In genomic region chr18:62450175-62450545, GRCh38 we compare ENCODE assay signal across 1 cellular context.
TF ChIP-seq lines count a peak whose summit lies in the region.

No MANE protein-coding gene starts in this region.

TF ChIP-seq in K562, 482 proteins besides CTCF, POLR2A, EP300 and RAD21 (continued from another document):
- TF ChIP-seq ZNF518B (CRISPR knock-in tag; IDR thresholded peaks at IDR 0.05), result no peak
- TF ChIP-seq ZNF354B (CRISPR knock-in tag; IDR thresholded peaks at IDR 0.05), result peak; percentile 63; the same call in 1 of the 2 replicates
- no peak for TF ChIP-seq CBX5 (IDR thresholded peaks at IDR 0.05; ENCODE audit: borderline replicate concordance, low read depth)
- peak; percentile 71; the same call in 1 of the 2 replicates for TF ChIP-seq ZSCAN32 (CRISPR knock-in tag; IDR thresholded peaks at IDR 0.05)
- no peak for TF ChIP-seq GATA2 (CRISPR knock-in tag; IDR thresholded peaks at IDR 0.05)
- no peak for TF ChIP-seq ZNF133 (CRISPR knock-in tag; IDR thresholded peaks at IDR 0.05)
- no peak for TF ChIP-seq NR3C1 (CRISPR knock-in tag; IDR thresholded peaks at IDR 0.05)
- no peak for TF ChIP-seq PTBP1 (IDR thresholded peaks at IDR 0.05; ENCODE audit: low read depth, low read length)
- peak; percentile 66 for TF ChIP-seq ZNF586 (CRISPR knock-in tag; conservative IDR thresholded peaks at IDR 0.05)
- 0 out of 2 replicates have a peak, but pooled peaks have one; percentile 58 for TF ChIP-seq OTX1 (CRISPR knock-in tag; IDR thresholded peaks at IDR 0.05)
- peak; percentile 52; the same call in 1 of the 2 replicates for TF ChIP-seq ZNF707 (CRISPR knock-in tag; conservative IDR thresholded peaks at IDR 0.05)
- peak; percentile 85 for TF ChIP-seq ZNF41 (CRISPR knock-in tag; conservative IDR thresholded peaks at IDR 0.05)
- TF ChIP-seq ZNF445 (CRISPR knock-in tag; IDR thresholded peaks at IDR 0.05; ENCODE audit: low read depth), result 0 out of 2 replicates have a peak, but pooled peaks have one; percentile 46
- TF ChIP-seq ZNF639 (CRISPR knock-in tag; conservative IDR thresholded peaks at IDR 0.05 in 1 of 2, IDR thresholded peaks at IDR 0.05 in 1 of 2), result peak in 1 of 2 experiments; percentile 85; a peak in 1 of 4 replicates
- TF ChIP-seq ZNF584 (CRISPR knock-in tag; IDR thresholded peaks at IDR 0.05; ENCODE audit: low read depth), result peak; percentile 89
- TF ChIP-seq ZNF165 (CRISPR knock-in tag; IDR thresholded peaks at IDR 0.05; ENCODE audit: borderline replicate concordance), result 0 out of 2 replicates have a peak, but pooled peaks have one; percentile 22
- no peak for TF ChIP-seq CBFA2T2 (conservative IDR thresholded peaks at IDR 0.05)
- TF ChIP-seq ZBTB17 (CRISPR knock-in tag; IDR thresholded peaks at IDR 0.05), result peak; percentile 92
- TF ChIP-seq ZFP1 (CRISPR knock-in tag; IDR thresholded peaks at IDR 0.05), result peak; percentile 75
- TF ChIP-seq ZFPM2 (CRISPR knock-in tag; IDR thresholded peaks at IDR 0.05), result 0 out of 2 replicates have a peak, but pooled peaks have one; percentile 87
- peak; percentile 46; the same call in 1 of the 2 replicates for TF ChIP-seq ZNF212 (CRISPR knock-in tag; IDR thresholded peaks at IDR 0.05)
- peak; percentile 25 for TF ChIP-seq HDAC3 (IDR thresholded peaks at IDR 0.05; ENCODE audit: borderline replicate concordance, partially characterized antibody)
- no peak for TF ChIP-seq ZNF717 (CRISPR knock-in tag; IDR thresholded peaks at IDR 0.05)
- TF ChIP-seq ZNF398 (CRISPR knock-in tag; IDR thresholded peaks at IDR 0.05), result peak; percentile 65
- TF ChIP-seq KLF16 (IDR thresholded peaks at IDR 0.05), result no peak
- no peak for TF ChIP-seq POLR2AphosphoS5 (IDR thresholded peaks at IDR 0.05; ENCODE audit: control insufficient read depth, insufficient read depth, low read depth, low read length)
- TF ChIP-seq LARP7 (IDR thresholded peaks at IDR 0.05), result no peak
- no peak for TF ChIP-seq ATF1 (CRISPR knock-in tag; IDR thresholded peaks at IDR 0.05)
- peak; percentile 66; the same call in 1 of the 2 replicates for TF ChIP-seq ATF1 (tag; IDR thresholded peaks at IDR 0.05)
- peak; percentile 93 for TF ChIP-seq MECOM (CRISPR knock-in tag; IDR thresholded peaks at IDR 0.05)
- TF ChIP-seq ZBTB12 (CRISPR knock-in tag; IDR thresholded peaks at IDR 0.05), result peak; percentile 64; the same call in 1 of the 2 replicates
- TF ChIP-seq ZNF561 (CRISPR knock-in tag; conservative IDR thresholded peaks at IDR 0.05), result peak; percentile 87
- 0 out of 2 replicates have a peak, but pooled peaks have one; percentile 51 for TF ChIP-seq ZNF324 (CRISPR knock-in tag; IDR thresholded peaks at IDR 0.05)
- TF ChIP-seq KLF13 (tag; IDR thresholded peaks at IDR 0.05; ENCODE audit: borderline replicate concordance, low read depth), result peak; percentile 85
- peak; percentile 100 for TF ChIP-seq ZNF592 (IDR thresholded peaks at IDR 0.05)
- peak; percentile 89; the same call in 1 of the 2 replicates for TF ChIP-seq KLF6 (CRISPR knock-in tag; IDR thresholded peaks at IDR 0.05; ENCODE audit: borderline replicate concordance)
- TF ChIP-seq BHLHE40 (IDR thresholded peaks at IDR 0.05; ENCODE audit: low read length), result no peak
- peak; percentile 62; the same call in 1 of the 2 replicates for TF ChIP-seq DIDO1 (tag; IDR thresholded peaks at IDR 0.05; ENCODE audit: low read depth)
- no peak for TF ChIP-seq TBL1XR1 (IDR thresholded peaks at IDR 0.05; ENCODE audit: low read length in 2 of 2)
- TF ChIP-seq TCFL5 (CRISPR knock-in tag; conservative IDR thresholded peaks at IDR 0.05), result peak; percentile 74; the same call in 1 of the 2 replicates
- no peak for TF ChIP-seq SLC30A9 (CRISPR knock-in tag; IDR thresholded peaks at IDR 0.05)
- peak in 1 of 2 experiments; percentile 25; a peak in 1 of 4 replicates for TF ChIP-seq SRF (CRISPR knock-in tag; IDR thresholded peaks at IDR 0.05)
- TF ChIP-seq TAF7 (tag; IDR thresholded peaks at IDR 0.05), result peak; percentile 77
- peak; percentile 92 for TF ChIP-seq DDX20 (tag; IDR thresholded peaks at IDR 0.05; ENCODE audit: low read depth)
- 0 out of 2 replicates have a peak, but pooled peaks have one; percentile 42 for TF ChIP-seq BCL6 (CRISPR knock-in tag; IDR thresholded peaks at IDR 0.05)
- TF ChIP-seq PTRF (tag; IDR thresholded peaks at IDR 0.05), result peak; percentile 95
- peak; percentile 89 for TF ChIP-seq TCF15 (CRISPR knock-in tag; IDR thresholded peaks at IDR 0.05)
- no peak for TF ChIP-seq CGGBP1 (CRISPR knock-in tag; IDR thresholded peaks at IDR 0.05)
- TF ChIP-seq GTF2A2 (tag; IDR thresholded peaks at IDR 0.05), result peak; percentile 88
- peak; percentile 90 for TF ChIP-seq HINFP (tag; conservative IDR thresholded peaks at IDR 0.05; ENCODE audit: low read depth)
- TF ChIP-seq ERF (CRISPR knock-in tag; IDR thresholded peaks at IDR 0.05), result peak; percentile 86
- peak; percentile 84 for TF ChIP-seq ZNF766 (CRISPR knock-in tag; conservative IDR thresholded peaks at IDR 0.05)
- peak; percentile 94 for TF ChIP-seq ZBTB9 (CRISPR knock-in tag; IDR thresholded peaks at IDR 0.05)
- peak; percentile 98 for TF ChIP-seq CREB3 (tag; conservative IDR thresholded peaks at IDR 0.05; ENCODE audit: low read depth)
